In the genomic region with DNA sequence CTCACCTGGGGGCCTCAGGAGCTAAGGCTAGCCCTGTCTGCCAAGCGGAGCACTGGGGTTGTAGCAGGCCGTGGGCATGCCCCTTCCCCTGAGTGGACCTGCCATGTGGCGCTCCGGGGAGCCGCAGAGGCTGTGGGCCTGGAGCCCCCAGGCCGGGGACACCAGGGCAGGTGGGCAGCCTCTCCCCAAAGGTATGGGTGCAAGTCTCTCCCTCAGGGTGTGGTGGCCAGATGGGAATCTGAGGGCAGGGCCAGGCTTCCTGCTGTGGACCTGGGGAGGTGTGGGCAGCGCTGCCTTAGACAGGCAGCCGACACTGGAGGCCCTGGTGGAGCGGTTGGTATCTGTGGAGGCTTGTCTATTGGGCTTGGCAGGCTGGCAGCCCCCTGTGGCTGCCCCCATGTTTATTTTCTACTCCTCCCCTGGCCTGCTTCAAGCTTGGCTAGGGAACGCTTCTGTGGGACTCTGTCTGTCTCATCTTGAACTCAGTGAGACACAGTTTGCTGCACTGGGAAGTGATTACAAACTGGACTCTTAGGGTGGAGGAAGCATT, we compare ENCODE assay signal across 14 cellular contexts. TPM values are rescaled to one million over a fixed set of nuclear protein-coding genes. Genes with fewer than 3 reads are reported as not detected.
DNase-seq lines count a peak whose midpoint lies in the region; ATAC-seq and TF ChIP-seq lines count a peak whose summit lies in the region.
"Had no signal": no experiment of that assay in that cellular context is flagged by ENCODE, and none has a peak within 500 bp of the region (broad histone marks: within the 10 kb centered on the region; RNA-seq: fewer than 3 reads in every experiment).

No MANE protein-coding gene starts in this region.

- no peak overlapping the region for H3K4me3 Mint-ChIP-seq in activated T-helper 1 cell treated with anti-CD3 and anti-CD28 coated beads, Interleukin-12 subunit alpha, Interleukin-12 subunit beta, Interleukin-2, Interleukin-4 antibody, amounts not matched to agents 30 ng/mL and 10 ng/mL and 1 ng/mL, durations not matched to agents 14 hours and 24 hours and 36 hours
- H3K4me3 Mint-ChIP-seq: activated B cell treated with CpG ODN at 0.5 μM for 24 hours, B cell, mesothelial cell of epicardium had no signal

- H3K4me1 ChIP-seq in ascending aorta (peaks cover 4 to 31% of the 10 kb centered on the region in 2 donors), right lobe of liver (peaks cover 0 to 40% (median 15%) of the 10 kb centered on the region in 4 donors), skeletal muscle satellite cell (ENCODE audit: control insufficient read depth, insufficient read depth, low read length) (peaks cover 36% of the 10 kb centered on the region)

- peaks cover 5% of the 10 kb centered on the region for H3K27me3 Mint-ChIP-seq in activated T-helper 1 cell treated with anti-CD3 and anti-CD28 coated beads, Interleukin-12 subunit alpha, Interleukin-12 subunit beta, Interleukin-2, Interleukin-4 antibody, amounts not matched to agents 30 ng/mL and 10 ng/mL and 1 ng/mL, durations not matched to agents 14 hours and 24 hours and 36 hours (ENCODE audit: insufficient read depth)

- TF ChIP-seq CTCF in GM13976 (IDR thresholded peaks at IDR 0.05; ENCODE audit: borderline replicate concordance, control extremely low read depth, extremely low read depth, insufficient read depth, missing control alignments): no peak
- TF ChIP-seq CTCF in ascending aorta (IDR thresholded peaks at IDR 0.05): no peak
- TF ChIP-seq CTCF in right lobe of liver (IDR thresholded peaks at IDR 0.05): no peak

- TF ChIP-seq POLR2A in right lobe of liver (IDR thresholded peaks at IDR 0.05): no peak

- peak overlapping the region; percentile 86 for H3K4me2 ChIP-seq in skeletal muscle satellite cell (ENCODE audit: low read length)

- H3K36me3 Mint-ChIP-seq in activated T-helper 1 cell treated with anti-CD3 and anti-CD28 coated beads, Interleukin-12 subunit alpha, Interleukin-12 subunit beta, Interleukin-2, Interleukin-4 antibody, amounts not matched to agents 30 ng/mL and 10 ng/mL and 1 ng/mL, durations not matched to agents 14 hours and 24 hours and 36 hours (ENCODE audit: low read depth): peaks cover 3% of the 10 kb centered on the region

- H3K9ac ChIP-seq in skeletal muscle satellite cell (ENCODE audit: low read depth, low read length): peak overlapping the region; percentile 23

- H3K36me3 ChIP-seq in ascending aorta: no peaks in the 10 kb centered on the region
- no peaks in the 10 kb centered on the region for H3K36me3 ChIP-seq in right lobe of liver
- no peaks in the 10 kb centered on the region for H3K36me3 ChIP-seq in skeletal muscle satellite cell (ENCODE audit: insufficient read depth, low read length)

- 20% methylated on average over 1 of the region's 10 CpGs for WGBS in right lobe of liver (ENCODE audit: insufficient coverage, low coverage, low lambda C conversion rate, missing lambda C conversion rate)

- H3K27ac Mint-ChIP-seq in activated T-helper 1 cell treated with anti-CD3 and anti-CD28 coated beads, Interleukin-12 subunit alpha, Interleukin-12 subunit beta, Interleukin-2, Interleukin-4 antibody, amounts not matched to agents 30 ng/mL and 10 ng/mL and 1 ng/mL, durations not matched to agents 14 hours and 24 hours and 36 hours: no peak overlapping the region
- H3K27ac Mint-ChIP-seq: activated B cell treated with CpG ODN at 0.5 μM for 24 hours, B cell, mesothelial cell of epicardium had no signal

- H3K4me3 ChIP-seq in ascending aorta (peak overlapping the region; percentile 41 to 43), right lobe of liver (peak overlapping the region; percentile 59 to 68 (median 65)), skeletal muscle satellite cell (ENCODE audit: low read length) (peak overlapping the region; percentile 65)

- ATAC-seq in right lobe of liver (peak; percentile 7 to 18 (median 15)), esophagus mucosa (no peak), HG03432 (IDR thresholded peaks at IDR 0.05; ENCODE audit: unreplicated experiment) (no peak)

- intact Hi-C loops in ascending aorta (cut with DNase I) (loop anchor here (5.0 to 10.0 kb wide), 2 partner anchors 295 to 593 kb away; a partner anchor contains a TSS), right lobe of liver (cut with DNase I) (no loop called here)
- intact Hi-C loops in activated T-helper 1 cell treated with anti-CD3 and anti-CD28 coated beads, Interleukin-12 subunit alpha, Interleukin-12 subunit beta, Interleukin-2, Interleukin-4 antibody, amounts not matched to agents 30 ng/mL and 10 ng/mL and 1 ng/mL, durations not matched to agents 14 hours and 24 hours and 36 hours (cut with micrococcal nuclease): loop anchor here (10.0 kb wide), 1 partner anchor 295 kb away; a partner anchor contains a TSS

- H3K9me3 ChIP-seq in ascending aorta (no peaks in the 10 kb centered on the region), right lobe of liver (no peaks in the 10 kb centered on the region), skeletal muscle satellite cell (replicated peaks; ENCODE audit: low read length) (no peaks in the 10 kb centered on the region)

- peak overlapping the region; percentile 67 to 77 for H3K27ac ChIP-seq in ascending aorta
- peak overlapping the region; percentile 72 to 84 (median 79) for H3K27ac ChIP-seq in right lobe of liver

- DNase-seq in GM13976 (ENCODE audit: low spot score): peak; percentile 18
- DNase-seq in ascending aorta (ENCODE audit: low spot score in 2 of 2): no peak
- DNase-seq in right lobe of liver: no peak
- no peak for DNase-seq in NK-92 (lab: John Stamatoyannopoulos, UW; ENCODE audit: unreplicated experiment)
- no peak for DNase-seq in activated T-helper 1 cell treated with anti-CD3 and anti-CD28 coated beads, Interleukin-12 subunit alpha, Interleukin-12 subunit beta, Interleukin-2, Interleukin-4 antibody, amounts not matched to agents 30 ng/mL and 10 ng/mL and 1 ng/mL, durations not matched to agents 14 hours and 24 hours and 36 hours (ENCODE audit: low spot score)
- DNase-seq: activated B cell treated with CpG ODN at 0.5 μM for 24 hours; activated T-cell treated with anti-CD3 and anti-CD28 coated beads, Interleukin-2, amount 50 U/mL, for 1 hour; NCI-H1105 treated with DMSO at 0.1 percent for 48 hours; NCI-H526 treated with DMSO at 0.1 percent for 48 hours had no signal

- H3K4me1 Mint-ChIP-seq in activated T-helper 1 cell treated with anti-CD3 and anti-CD28 coated beads, Interleukin-12 subunit alpha, Interleukin-12 subunit beta, Interleukin-2, Interleukin-4 antibody, amounts not matched to agents 30 ng/mL and 10 ng/mL and 1 ng/mL, durations not matched to agents 14 hours and 24 hours and 36 hours (ENCODE audit: low read depth): peaks cover 3% of the 10 kb centered on the region

- in situ Hi-C loops in GM13976 (cut with MboI; ENCODE audit: low sequenced_read_pairs, unreplicated experiment): no loop called here

- H3K9me3 Mint-ChIP-seq in activated T-helper 1 cell treated with anti-CD3 and anti-CD28 coated beads, Interleukin-12 subunit alpha, Interleukin-12 subunit beta, Interleukin-2, Interleukin-4 antibody, amounts not matched to agents 30 ng/mL and 10 ng/mL and 1 ng/mL, durations not matched to agents 14 hours and 24 hours and 36 hours: no peaks in the 10 kb centered on the region
- H3K9me3 Mint-ChIP-seq: activated B cell treated with CpG ODN at 0.5 μM for 24 hours had no signal

- H3K27me3 ChIP-seq in ascending aorta (no peaks in the 10 kb centered on the region), right lobe of liver (no peaks in the 10 kb centered on the region), skeletal muscle satellite cell (ENCODE audit: control insufficient read depth, insufficient read depth, low read length) (no peaks in the 10 kb centered on the region)

RNA-seq across cellular contexts. Expression of a gene that starts 5.9 kb away (rescaled TPM):
- total RNA-seq in ascending aorta (15.2 TPM), right lobe of liver (1 to 10 TPM; 2.0 to 5.9 (median 4.4) TPM), esophagus mucosa (1.5 TPM)
- 0.66 and 1.5 TPM in 2 replicates for total RNA-seq in skeletal muscle satellite cell (2012; rRNA removed)
- total RNA-seq in activated T-helper 1 cell treated with anti-CD3 and anti-CD28 coated beads, Interleukin-12 subunit alpha, Interleukin-12 subunit beta, Interleukin-2, Interleukin-4 antibody, amounts not matched to agents 30 ng/mL and 10 ng/mL and 1 ng/mL, durations not matched to agents 14 hours and 24 hours and 36 hours: 10.4 and 10.5 TPM in 2 replicates

RNA-seq across cellular contexts. Expression of a gene that starts 36.6 kb away (rescaled TPM):
- total RNA-seq in ascending aorta: 11.2 TPM
- total RNA-seq in right lobe of liver: 1 to 10 TPM; 2.7 to 5.3 (median 3.9) TPM
- total RNA-seq in skeletal muscle satellite cell (2012; rRNA removed): 11.2 and 16.6 TPM in 2 replicates
- total RNA-seq in esophagus mucosa: 3.5 TPM
- 20.0 and 21.6 TPM in 2 replicates for total RNA-seq in activated T-helper 1 cell treated with anti-CD3 and anti-CD28 coated beads, Interleukin-12 subunit alpha, Interleukin-12 subunit beta, Interleukin-2, Interleukin-4 antibody, amounts not matched to agents 30 ng/mL and 10 ng/mL and 1 ng/mL, durations not matched to agents 14 hours and 24 hours and 36 hours

Comparison
In these comparisons a context has a peak if more than half of its experiments do, and no peak if none do; other contexts are left out.
1. ATAC-seq: peak in right lobe of liver (4 of 4); none in esophagus mucosa (single experiment) and HG03432 (single experiment).
2. intact Hi-C loops: an anchor here in ascending aorta (5.0 to 10.0 kb wide) and activated T-helper 1 cell treated with anti-CD3 and anti-CD28 coated beads, Interleukin-12 subunit alpha, Interleukin-12 subunit beta, Interleukin-2, Interleukin-4 antibody, amounts not matched to agents 30 ng/mL and 10 ng/mL and 1 ng/mL, durations not matched to agents 14 hours and 24 hours and 36 hours (10.0 kb wide); none called in right lobe of liver.
3. Peak in every context shown above with its lines, with median percentiles within 50 percentile points of each other: H3K4me3 ChIP-seq.